9 cellular contexts compared by ENCODE assay signal in the genomic region with DNA sequence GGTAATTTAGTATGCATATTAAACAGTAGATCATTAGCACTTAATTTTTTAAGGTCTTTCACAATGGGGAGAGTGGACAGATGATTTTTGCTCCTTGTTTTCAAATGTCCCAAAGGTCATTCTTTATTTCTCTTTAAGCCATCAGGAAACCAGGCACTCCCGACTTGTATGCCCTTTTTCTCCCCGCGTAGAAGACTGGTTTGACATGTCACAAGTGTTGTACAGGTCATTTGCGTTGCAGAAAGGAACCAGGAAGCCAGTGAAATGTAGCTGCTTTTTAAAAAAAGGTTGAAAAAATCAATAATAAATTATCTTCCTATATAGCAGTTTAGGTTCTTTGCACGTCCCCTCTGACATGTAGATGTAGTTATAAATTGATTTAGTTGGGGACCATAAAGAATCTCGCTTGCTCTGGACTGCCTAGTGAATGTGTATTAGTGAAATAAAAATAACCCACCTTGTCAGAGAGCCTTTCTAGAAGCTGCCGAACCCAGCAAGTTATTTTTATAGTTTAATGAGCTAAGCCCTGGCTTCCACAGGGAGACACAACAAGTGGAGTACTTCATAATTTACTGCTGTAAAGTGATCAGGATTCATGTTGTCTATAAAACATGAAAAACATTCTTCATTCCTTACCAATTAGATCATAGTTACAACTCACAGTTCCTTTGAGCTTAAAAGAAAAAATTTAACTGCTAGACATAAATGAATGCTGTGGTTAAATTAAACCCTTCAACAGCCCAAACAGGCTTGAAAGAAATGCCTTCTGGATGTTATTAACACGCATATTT.
DNase-seq lines count a peak whose midpoint lies in the region; ATAC-seq and TF ChIP-seq lines count a peak whose summit lies in the region.
"Had no signal": no experiment of that assay in that cellular context is flagged by ENCODE, and none has a peak within 500 bp of the region (broad histone marks: within the 10 kb centered on the region; RNA-seq: fewer than 3 reads in every experiment).

No MANE protein-coding gene starts in this region.

- peak overlapping the region; percentile 62 for H3K27ac ChIP-seq in SU-DHL-6 (ENCODE audit: low read depth, low read length)
- H3K27ac ChIP-seq in heart left ventricle: peak overlapping the region in 10 of 12 donors; percentile 35 to 86 (median 58)

- peak overlapping the region; percentile 65 for H3K4me2 ChIP-seq in SU-DHL-6 (ENCODE audit: low read depth, low read length, poor library complexity, severe bottlenecking)

- TF ChIP-seq CTCF in SU-DHL-6 (IDR thresholded peaks at IDR 0.05; ENCODE audit: insufficient read depth, low read length, poor library complexity, severe bottlenecking) (no peak), heart left ventricle (IDR thresholded peaks at IDR 0.05) (no peak)

- no peaks in the 10 kb centered on the region for H3K79me2 ChIP-seq in SU-DHL-6 (ENCODE audit: insufficient read depth, low read length)

- H3K9me2 ChIP-seq in SU-DHL-6 (replicated peaks; ENCODE audit: insufficient read depth, low read length): no peaks in the 10 kb centered on the region

- no peak for TF ChIP-seq POLR2A in heart left ventricle (IDR thresholded peaks at IDR 0.05)

- peak; percentile 87 to 96 (median 92) for ATAC-seq in heart left ventricle
- no peak for ATAC-seq in HG02571 (IDR thresholded peaks at IDR 0.05; ENCODE audit: unreplicated experiment)

- DNase-seq in NCI-H1417 (lab: John Stamatoyannopoulos, UW) (peak in 2 of 3 experiments; percentile 19 to 32), NCI-H1417 treated with DMSO at 0.1 percent for 48 hours (lab: John Stamatoyannopoulos, UW) (no peak), heart left ventricle (no peak), stromal cell of bone marrow (ENCODE audit: low read depth) (peak; percentile 13), NOMO-1 treated with DMSO at 0.1 percent for 48 hours (lab: John Stamatoyannopoulos, UW; ENCODE audit: unreplicated experiment) (no peak), DMS53 treated with DMSO at 0.1 percent for 48 hours (lab: John Stamatoyannopoulos, UW; ENCODE audit: unreplicated experiment) (no peak)
- DNase-seq: NCI-H2107 had no signal

- H4K20me1 ChIP-seq in SU-DHL-6 (ENCODE audit: low read depth, low read length): no peaks in the 10 kb centered on the region

- H3K27me3 ChIP-seq in SU-DHL-6 (ENCODE audit: low read length): no peaks in the 10 kb centered on the region
- no peaks in the 10 kb centered on the region for H3K27me3 ChIP-seq in heart left ventricle

- intact Hi-C loops in heart left ventricle (cut with DNase I): no loop called here

- peaks cover 11% of the 10 kb centered on the region for H3K9me3 ChIP-seq in SU-DHL-6 (ENCODE audit: insufficient read depth, low read length)
- peaks cover 0 to 33% (median 7%) of the 10 kb centered on the region in 12 donors for H3K9me3 ChIP-seq in heart left ventricle

- H3K4me3 ChIP-seq in SU-DHL-6 (ENCODE audit: insufficient read depth, low read length, poor library complexity, severe bottlenecking): no peak overlapping the region
- H3K4me3 ChIP-seq in heart left ventricle: peak overlapping the region in 5 of 12 donors; percentile 3 to 20 (median 13)

- H3K4me1 ChIP-seq in heart left ventricle: peaks cover 0 to 15% (median 0%) of the 10 kb centered on the region in 12 donors

- peak overlapping the region; percentile 24 for H3K9ac ChIP-seq in SU-DHL-6 (ENCODE audit: low read length)

- H2AFZ ChIP-seq in SU-DHL-6 (ENCODE audit: low read depth, low read length, severe bottlenecking): peak overlapping the region; percentile 84

- peaks cover 4% of the 10 kb centered on the region; the same call in 1 of the 2 replicates for H3K36me3 ChIP-seq in SU-DHL-6 (ENCODE audit: low read length)
- no peaks in the 10 kb centered on the region for H3K36me3 ChIP-seq in heart left ventricle

- WGBS in heart left ventricle, 4 donors: 33 to 39% (median 36%) methylated on average over 8 of the region's 8 CpGs

- H3F3A ChIP-seq in SU-DHL-6 (ENCODE audit: insufficient read depth): 0 out of 2 replicates have a peak, but pooled peaks cover 5% of the 10 kb centered on the region

Comparison
In these comparisons a context has a peak if more than half of its experiments do, and no peak if none do; other contexts are left out.
1. DNase-seq: peak in NCI-H1417 (2 of 3) and stromal cell of bone marrow (single experiment); none in NCI-H1417 treated with DMSO at 0.1 percent for 48 hours (single experiment), heart left ventricle (0 of 5), NOMO-1 treated with DMSO at 0.1 percent for 48 hours (single experiment) and DMS53 treated with DMSO at 0.1 percent for 48 hours (single experiment).